Comparison of ENCODE assay signal across 23 cellular contexts in the genomic region with DNA sequence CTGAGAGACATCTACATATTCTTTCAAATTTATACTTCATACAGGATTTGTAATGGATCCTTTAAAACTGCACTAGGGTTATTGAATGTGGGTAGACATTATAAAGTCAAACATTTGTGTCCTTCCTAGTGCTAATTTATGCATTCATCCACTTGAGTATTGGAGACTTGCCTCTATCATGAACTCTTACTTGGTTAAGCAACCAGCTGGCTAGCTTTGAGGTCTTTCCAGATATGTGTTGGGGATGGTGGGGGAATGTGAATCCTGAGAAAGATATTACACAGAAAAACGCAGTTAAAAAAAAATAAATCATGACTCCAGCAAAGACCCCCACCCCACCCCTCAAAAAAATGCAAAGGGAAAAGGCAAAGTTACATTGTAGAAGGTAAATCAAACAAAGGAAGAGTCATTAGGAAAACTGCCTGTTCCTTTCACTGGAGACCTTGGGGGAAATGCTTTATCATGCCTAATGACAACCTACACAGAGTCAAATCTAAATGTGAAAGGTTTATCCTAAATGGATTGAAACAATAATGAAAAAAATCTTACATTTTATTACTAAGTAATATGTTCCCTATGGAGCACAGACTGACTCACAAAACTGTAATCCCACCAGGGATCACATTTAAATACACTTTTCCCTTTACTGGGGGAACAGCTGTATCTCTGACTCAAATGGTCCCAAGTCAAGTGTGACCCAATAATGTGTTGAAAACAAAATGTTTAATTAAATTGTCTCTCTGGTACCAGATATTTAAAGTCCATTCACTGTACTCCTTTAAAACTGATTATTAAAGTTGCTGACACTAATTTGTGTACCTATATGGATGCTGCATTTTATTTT.
"Had no signal": no experiment of that assay in that cellular context is flagged by ENCODE, and none has a peak within 500 bp of the region (broad histone marks: within the 10 kb centered on the region; RNA-seq: fewer than 3 reads in every experiment).

No MANE protein-coding gene starts in this region.

- ATAC-seq: activated CD8-positive, alpha-beta T cell treated with anti-CD3 and anti-CD28 coated beads for 36 hours; activated naive CD8-positive, alpha-beta T cell treated with anti-CD3 and anti-CD28 coated beads, Interleukin-2, amount 50 U/mL, for 24 hours; effector memory CD8-positive, alpha-beta T cell; mucosa of descending colon; T-cell had no signal

- H3K9me3 ChIP-seq: neutrophil had no signal

- H3K27me3 Mint-ChIP-seq: activated B cell treated with CpG ODN at 0.5 μM for 24 hours; activated CD8-positive, alpha-beta T cell treated with anti-CD3 and anti-CD28 coated beads for 36 hours; activated naive CD4-positive, alpha-beta T cell treated with anti-CD3 and anti-CD28 coated beads, Interleukin-2, amount 10 ng/mL, durations not matched to agents 7 days and 5 days; activated naive CD8-positive, alpha-beta T cell treated with anti-CD3 and anti-CD28 coated beads, Interleukin-2, amount 50 U/mL, for 24 hours; effector memory CD8-positive, alpha-beta T cell; naive B cell; T-cell had no signal

- H3K27me3 ChIP-seq: neutrophil, tibial nerve had no signal

- H3K9me3 Mint-ChIP-seq: activated B cell treated with CpG ODN at 0.5 μM for 24 hours had no signal

- H3K4me3 ChIP-seq: mucosa of descending colon, tibial nerve had no signal

- DNase-seq: activated B cell treated with CpG ODN at 0.5 μM for 24 hours; activated CD4-positive, alpha-beta T cell treated with anti-CD3 and anti-CD28 coated beads for 48 hours; activated CD8-positive, alpha-beta memory T cell treated with anti-CD3 and anti-CD28 coated beads, Interleukin-2, amount 50 U/mL, for 4 hours; activated CD8-positive, alpha-beta T cell treated with anti-CD3 and anti-CD28 coated beads for 36 hours; activated effector memory CD4-positive, alpha-beta T cell treated with Interleukin-2 at 50 U/mL for 16 hours; activated naive CD4-positive, alpha-beta T cell treated with anti-CD3 and anti-CD28 coated beads, Interleukin-2, amount 10 ng/mL, durations not matched to agents 7 days and 5 days; activated naive CD8-positive, alpha-beta T cell treated with anti-CD3 and anti-CD28 coated beads, Interleukin-2, amount 50 U/mL, for 24 hours; activated T-cell treated with anti-CD3 and anti-CD28 coated beads, Interleukin-2, amount 50 U/mL, for 48 hours; anterior cingulate cortex; caudate nucleus; effector memory CD8-positive, alpha-beta T cell; head of caudate nucleus; mesenchymal stem cell; mucosa of descending colon; naive B cell; stimulated activated CD4-positive, alpha-beta T cell treated with anti-CD3 and anti-CD28 coated beads, Interleukin-12 subunit alpha, Interleukin-12 subunit beta, amount 100 ng/mL, for 4 hours; stimulated activated CD4-positive, alpha-beta T cell treated with anti-CD3 and anti-CD28 coated beads, Interleukin-1b, Interleukin-23, amount 100 ng/mL, for 48 hours; stimulated activated CD8-positive, alpha-beta memory T cell treated with anti-CD3 and anti-CD28 coated beads, Interleukin-4, amount 100 ng/mL, for 48 hours; stimulated activated naive CD4-positive, alpha-beta T cell treated with Interleukin-2 at 50 U/mL for 16 hours; T-cell had no signal

- H3K27ac Mint-ChIP-seq: activated B cell treated with CpG ODN at 0.5 μM for 24 hours; activated CD8-positive, alpha-beta T cell treated with anti-CD3 and anti-CD28 coated beads for 36 hours; activated naive CD4-positive, alpha-beta T cell treated with anti-CD3 and anti-CD28 coated beads, Interleukin-2, amount 10 ng/mL, durations not matched to agents 7 days and 5 days; activated naive CD8-positive, alpha-beta T cell treated with anti-CD3 and anti-CD28 coated beads, Interleukin-2, amount 50 U/mL, for 24 hours; effector memory CD8-positive, alpha-beta T cell; naive B cell; T-cell had no signal

- H3K27ac ChIP-seq: neutrophil, tibial nerve had no signal

- H3K36me3 Mint-ChIP-seq: activated naive CD4-positive, alpha-beta T cell treated with anti-CD3 and anti-CD28 coated beads, Interleukin-2, amount 10 ng/mL, durations not matched to agents 7 days and 5 days; brain; naive B cell; T-cell had no signal

- H3K4me3 Mint-ChIP-seq: activated B cell treated with CpG ODN at 0.5 μM for 24 hours; activated CD8-positive, alpha-beta T cell treated with anti-CD3 and anti-CD28 coated beads for 36 hours; activated naive CD4-positive, alpha-beta T cell treated with anti-CD3 and anti-CD28 coated beads, Interleukin-2, amount 10 ng/mL, durations not matched to agents 7 days and 5 days; activated naive CD8-positive, alpha-beta T cell treated with anti-CD3 and anti-CD28 coated beads, Interleukin-2, amount 50 U/mL, for 24 hours; brain; effector memory CD8-positive, alpha-beta T cell; naive B cell; T-cell had no signal

- H3K4me1 Mint-ChIP-seq: activated B cell treated with CpG ODN at 0.5 μM for 24 hours; activated naive CD4-positive, alpha-beta T cell treated with anti-CD3 and anti-CD28 coated beads, Interleukin-2, amount 10 ng/mL, durations not matched to agents 7 days and 5 days; activated naive CD8-positive, alpha-beta T cell treated with anti-CD3 and anti-CD28 coated beads, Interleukin-2, amount 50 U/mL, for 24 hours; naive B cell; T-cell had no signal
